In the genomic region with DNA sequence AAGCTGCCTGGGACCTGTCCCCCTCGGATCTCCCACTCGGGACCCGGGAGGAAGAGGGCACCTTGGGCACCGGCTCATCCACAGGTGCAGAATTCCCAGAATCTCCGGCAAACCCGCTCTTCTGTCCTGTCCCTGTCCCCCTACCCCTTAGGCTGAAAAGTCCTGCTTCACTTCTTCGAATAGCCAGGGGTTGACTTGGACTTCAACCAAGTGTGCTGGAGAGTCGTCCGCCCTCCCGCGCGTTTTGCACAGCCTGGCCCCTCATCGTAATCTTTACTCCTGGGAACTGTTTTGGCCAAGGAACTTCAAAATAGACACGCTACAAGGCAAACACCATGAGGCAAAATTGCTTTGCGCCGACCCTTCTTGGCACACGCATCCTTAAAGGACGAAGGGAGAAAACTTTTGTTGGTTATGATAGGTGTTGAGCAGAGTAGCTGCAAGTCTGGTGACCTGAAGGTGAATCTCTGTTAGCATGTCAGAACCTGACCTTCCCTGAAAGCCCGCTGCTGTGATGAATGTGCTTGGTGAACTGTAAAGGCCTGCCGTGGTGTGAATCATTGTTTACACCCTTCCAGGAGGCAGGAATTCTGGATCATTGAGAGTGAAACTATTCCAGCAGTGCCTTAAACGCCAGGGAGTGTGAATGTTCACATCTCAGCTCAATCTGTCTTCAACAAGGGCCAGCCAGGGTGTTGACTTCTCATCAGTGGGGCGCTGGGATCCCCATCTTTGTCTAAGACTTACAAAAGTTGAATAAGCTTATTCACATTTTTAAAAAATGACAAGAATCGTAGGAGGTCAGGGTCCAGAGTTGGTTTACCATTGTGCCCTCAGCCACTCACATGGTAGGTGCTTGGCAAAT, we compare ENCODE assay signal across 1 cellular context.
TF ChIP-seq lines count a peak whose summit lies in the region.

No MANE protein-coding gene starts in this region.

TF ChIP-seq in HepG2, 621 proteins besides CTCF, POLR2A, EP300 and RAD21 (continued from another document):
- TF ChIP-seq, protein P1, sequence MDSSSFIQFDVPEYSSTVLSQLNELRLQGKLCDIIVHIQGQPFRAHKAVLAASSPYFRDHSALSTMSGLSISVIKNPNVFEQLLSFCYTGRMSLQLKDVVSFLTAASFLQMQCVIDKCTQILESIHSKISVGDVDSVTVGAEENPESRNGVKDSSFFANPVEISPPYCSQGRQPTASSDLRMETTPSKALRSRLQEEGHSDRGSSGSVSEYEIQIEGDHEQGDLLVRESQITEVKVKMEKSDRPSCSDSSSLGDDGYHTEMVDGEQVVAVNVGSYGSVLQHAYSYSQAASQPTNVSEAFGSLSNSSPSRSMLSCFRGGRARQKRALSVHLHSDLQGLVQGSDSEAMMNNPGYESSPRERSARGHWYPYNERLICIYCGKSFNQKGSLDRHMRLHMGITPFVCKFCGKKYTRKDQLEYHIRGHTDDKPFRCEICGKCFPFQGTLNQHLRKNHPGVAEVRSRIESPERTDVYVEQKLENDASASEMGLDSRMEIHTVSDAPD (CRISPR knock-in tag; IDR thresholded peaks at IDR 0.05): peak; percentile 79
- TF ChIP-seq, protein P2, sequence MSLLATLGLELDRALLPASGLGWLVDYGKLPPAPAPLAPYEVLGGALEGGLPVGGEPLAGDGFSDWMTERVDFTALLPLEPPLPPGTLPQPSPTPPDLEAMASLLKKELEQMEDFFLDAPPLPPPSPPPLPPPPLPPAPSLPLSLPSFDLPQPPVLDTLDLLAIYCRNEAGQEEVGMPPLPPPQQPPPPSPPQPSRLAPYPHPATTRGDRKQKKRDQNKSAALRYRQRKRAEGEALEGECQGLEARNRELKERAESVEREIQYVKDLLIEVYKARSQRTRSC (CRISPR knock-in tag; IDR thresholded peaks at IDR 0.05; ENCODE audit: low read depth): no peak
- TF ChIP-seq ZNF292 (CRISPR knock-in tag; IDR thresholded peaks at IDR 0.05; ENCODE audit: borderline replicate concordance, low read depth): 0 out of 2 replicates have a peak, but pooled peaks have one; percentile 6
- TF ChIP-seq MED1 (CRISPR knock-in tag; IDR thresholded peaks at IDR 0.05): peak; percentile 71
- peak; percentile 39; the same call in 1 of the 2 replicates for TF ChIP-seq ETV5 (CRISPR knock-in tag; IDR thresholded peaks at IDR 0.05; ENCODE audit: borderline replicate concordance)
TF ChIP-seq in HepG2: peak in this region for 154.
